ENCODE assay signal across 8 cellular contexts in genomic region chr16:18759598-18760520, GRCh38. TPM values are rescaled to one million over a fixed set of nuclear protein-coding genes. Genes with fewer than 3 reads are reported as not detected.
DNase-seq lines count a peak whose midpoint lies in the region; ATAC-seq and TF ChIP-seq lines count a peak whose summit lies in the region.
"Not testable (repeated sequence)": the region's sequence is repeated elsewhere in the genome, so short reads cannot be mapped to it uniquely, and the experiment has no call there.

No MANE protein-coding gene starts in this region.

- TF ChIP-seq RAD21 in SK-N-SH (IDR thresholded peaks at IDR 0.05; ENCODE audit: low read length) = peak; percentile 61

- H3K36me3 Mint-ChIP-seq in activated T-helper 17 cell treated with anti-CD3 and anti-CD28 coated beads, Interleukin-2, amount 50 U/mL, for 72 hours (ENCODE audit: low read depth) = not testable (repeated sequence)

- H3K27ac Mint-ChIP-seq in activated T-helper 17 cell treated with anti-CD3 and anti-CD28 coated beads, Interleukin-2, amount 50 U/mL, for 72 hours = not testable (repeated sequence)

- H3K4me2 ChIP-seq in MM.1S (ENCODE audit: low read depth, low read length); SK-N-SH: not testable (repeated sequence)

- 42% methylated on average over 20 of the region's 21 CpGs for WGBS in SK-N-SH (ENCODE audit: low lambda C conversion rate)

- not testable (repeated sequence) for H3K9me3 Mint-ChIP-seq in activated T-helper 17 cell treated with anti-CD3 and anti-CD28 coated beads, Interleukin-2, amount 50 U/mL, for 72 hours

- H3K27me3 Mint-ChIP-seq in activated T-helper 17 cell treated with anti-CD3 and anti-CD28 coated beads, Interleukin-2, amount 50 U/mL, for 72 hours = not testable (repeated sequence)

- not testable (repeated sequence) for H3K4me3 ChIP-seq in MM.1S (ENCODE audit: low read length); SK-N-SH (ENCODE audit: low read depth in 2 of 2, low read length in 1 of 2); mucosa of descending colon

- not testable (repeated sequence) for H3K79me2 ChIP-seq in MM.1S (ENCODE audit: low read length); SK-N-SH (ENCODE audit: insufficient read depth)

- H2AFZ ChIP-seq in MM.1S (ENCODE audit: low read length); SK-N-SH (ENCODE audit: low read depth): not testable (repeated sequence)

- not testable (repeated sequence) for H3K9ac ChIP-seq in MM.1S (ENCODE audit: low read length); SK-N-SH

- not testable (repeated sequence) for H4K20me1 ChIP-seq in MM.1S (ENCODE audit: insufficient read depth, low read length); SK-N-SH (ENCODE audit: insufficient read depth)

- intact Hi-C loops in mucosa of descending colon (cut with DNase I, micrococcal nuclease) = not testable (repeated sequence)

- not testable (repeated sequence) for H3F3A ChIP-seq in MM.1S (ENCODE audit: insufficient read depth, low read length); SK-N-SH (replicated peaks; ENCODE audit: insufficient read depth)

- H3K9me3 ChIP-seq in MM.1S (replicated peaks; ENCODE audit: insufficient read depth, low read length); SK-N-SH; mucosa of descending colon: not testable (repeated sequence)

- peak overlapping the region; percentile 11 for H3K4me3 Mint-ChIP-seq in activated T-helper 17 cell treated with anti-CD3 and anti-CD28 coated beads, Interleukin-2, amount 50 U/mL, for 72 hours

- not testable (repeated sequence) for H3K27ac ChIP-seq in MM.1S (ENCODE audit: low read length); SK-N-SH (ENCODE audit: low read depth in 2 of 2, low read length in 1 of 2)

- H3K27me3 ChIP-seq in MM.1S (replicated peaks; ENCODE audit: insufficient read depth, low read length); SK-N-SH (ENCODE audit: insufficient read depth): not testable (repeated sequence)

- not testable (repeated sequence) for TF ChIP-seq EP300 in SK-N-SH (IDR thresholded peaks at IDR 0.05; ENCODE audit: borderline replicate concordance in 1 of 2, low read depth in 1 of 2, low read length in 1 of 2)

- ATAC-seq in GM21786 (IDR thresholded peaks at IDR 0.05; ENCODE audit: unreplicated experiment) (peak; percentile 47), esophagus mucosa (peak; percentile 92), mucosa of descending colon (peak; percentile 97)
- ATAC-seq in activated T-helper 17 cell treated with anti-CD3 and anti-CD28 coated beads, Interleukin-2, amount 50 U/mL, for 72 hours (replicated peaks) = peak; percentile 52

- CTCF ChIA-PET in SK-N-SH (lab: Yijun Ruan, JAX) = not testable (repeated sequence)

- H3K4me1 ChIP-seq in MM.1S (ENCODE audit: low read length); SK-N-SH (ENCODE audit: control insufficient read depth in 1 of 2, insufficient read depth in 2 of 2, low read depth in 1 of 2, low read length in 1 of 2); mucosa of descending colon (ENCODE audit: low read depth): not testable (repeated sequence)

- H3K9me2 ChIP-seq in MM.1S (replicated peaks; ENCODE audit: insufficient read depth, low read length); SK-N-SH: not testable (repeated sequence)

- peaks cover 15% of the 10 kb centered on the region for H3K4me1 Mint-ChIP-seq in activated T-helper 17 cell treated with anti-CD3 and anti-CD28 coated beads, Interleukin-2, amount 50 U/mL, for 72 hours

- DNase-seq in DMS79 (lab: John Stamatoyannopoulos, UW) = peak; percentile 7
- DNase-seq in MM.1S = not testable (repeated sequence)
- peak; percentile 9 for DNase-seq in SK-N-SH
- DNase-seq in mucosa of descending colon = peak in 2 of 3 donors; percentile 57 to 58
- DNase-seq in stimulated activated CD8-positive, alpha-beta memory T cell treated with anti-CD3 and anti-CD28 coated beads, Interleukin-7, amount 100 ng/mL, for 4 hours (ENCODE audit: low read depth in 2 of 2) = peak; percentile 19 to 47

- POLR2A ChIA-PET in SK-N-SH (lab: Yijun Ruan, JAX) = not testable (repeated sequence)

- not testable (repeated sequence) for H3K36me3 ChIP-seq in MM.1S (replicated peaks; ENCODE audit: insufficient read depth, low read length); SK-N-SH (replicated peaks in 1 of 2; ENCODE audit: control insufficient read depth in 1 of 2, insufficient read depth in 2 of 2, low read length in 1 of 2); mucosa of descending colon (ENCODE audit: low read depth)

- TF ChIP-seq CTCF in MM.1S (IDR thresholded peaks at IDR 0.05; ENCODE audit: low read length) = peak; percentile 42
- peak; percentile 71 for TF ChIP-seq CTCF in SK-N-SH (IDR thresholded peaks at IDR 0.05)
- TF ChIP-seq CTCF in mucosa of descending colon (IDR thresholded peaks at IDR 0.05) = peak; percentile 53

TF ChIP-seq in SK-N-SH, 30 proteins besides CTCF, POLR2A, EP300 and RAD21:
- peak; percentile 18; the same call in 1 of the 2 replicates for TF ChIP-seq SMC3 (IDR thresholded peaks at IDR 0.05; ENCODE audit: low read depth, low read length)

RNA-seq across cellular contexts. Expression of gene RPS15A, which starts 30.3 kb away (rescaled TPM):
- polyA plus RNA-seq in SK-N-SH (2012; rRNA removed) = 6,745 and 7,967 TPM in 2 replicates
- polyA plus RNA-seq in SK-N-SH (2012; cell fraction: cytosol; rRNA removed) = 8,928 and 9,571 TPM in 2 replicates
- polyA plus RNA-seq in SK-N-SH (2012; cell fraction: nucleus; rRNA removed) = 637 and 1,133 TPM in 2 replicates
- total RNA-seq in activated T-helper 17 cell treated with anti-CD3 and anti-CD28 coated beads, Interleukin-2, amount 50 U/mL, for 72 hours = 1,000 to 10,000 TPM; 1,983 to 2,799 TPM
- total RNA-seq in esophagus mucosa (1,438 TPM), mucosa of descending colon (1,000 to 10,000 TPM in 1 of 3 donors, 100 to 1,000 TPM in 2; 898 to 1,128 (median 938) TPM)

RNA-seq across cellular contexts. Expression of gene ARL6IP1, which starts 41.5 kb away (rescaled TPM):
- polyA plus RNA-seq in SK-N-SH (2012; rRNA removed) = 95.8 and 104 TPM in 2 replicates
- 135 and 137 TPM in 2 replicates for polyA plus RNA-seq in SK-N-SH (2012; cell fraction: cytosol; rRNA removed)
- 27.4 and 48.5 TPM in 2 replicates for polyA plus RNA-seq in SK-N-SH (2012; cell fraction: nucleus; rRNA removed)
- total RNA-seq in activated T-helper 17 cell treated with anti-CD3 and anti-CD28 coated beads, Interleukin-2, amount 50 U/mL, for 72 hours = 100 to 1,000 TPM; 120 to 133 TPM
- total RNA-seq in esophagus mucosa = 76.4 TPM
- total RNA-seq in mucosa of descending colon = 100 to 1,000 TPM in 2 of 3 donors, 10 to 100 TPM in 1; 88.6 to 168 (median 127) TPM

Comparison
In these comparisons a context has a peak if more than half of its experiments do, and no peak if none do; other contexts are left out.
1. ATAC-seq: peak in every context shown above with its lines; median percentile 97 in mucosa of descending colon; 92 in esophagus mucosa; 52 in activated T-helper 17 cell treated with anti-CD3 and anti-CD28 coated beads, Interleukin-2, amount 50 U/mL, for 72 hours; 47 in GM21786.